14 cellular contexts compared by ENCODE assay signal in the genomic region with DNA sequence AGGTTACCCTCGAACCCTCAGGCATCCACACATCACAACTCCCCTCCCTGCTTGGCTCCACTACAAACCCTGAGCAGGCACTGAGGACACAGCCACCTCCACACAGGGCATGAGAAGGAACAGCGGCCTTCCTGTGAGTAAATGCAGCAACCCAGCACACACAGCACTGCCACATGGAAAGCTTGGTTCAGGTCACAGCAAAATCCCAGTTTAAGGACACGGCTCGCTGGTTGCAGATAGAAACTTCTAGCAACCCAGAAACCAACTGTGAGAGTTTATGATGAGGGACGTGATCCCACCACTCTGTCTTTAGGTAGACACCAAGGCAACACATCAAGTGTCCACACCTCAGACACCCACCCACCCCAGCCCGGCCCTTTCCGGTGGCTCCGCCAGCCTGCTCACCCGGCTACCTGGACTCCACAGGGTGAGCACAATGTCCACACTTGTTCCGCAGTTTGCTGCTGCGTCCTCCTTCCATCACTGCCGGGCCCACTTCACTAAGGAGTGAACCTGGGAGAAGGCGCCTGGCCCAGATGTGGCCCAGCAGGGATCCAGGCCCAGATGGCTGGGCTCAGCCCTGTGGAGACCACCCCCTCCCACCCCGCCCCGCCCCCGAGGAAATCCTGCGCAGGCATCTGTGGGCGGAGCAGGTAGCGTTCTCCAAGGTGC. TPM values are rescaled to one million over a fixed set of nuclear protein-coding genes. Genes with fewer than 3 reads are reported as not detected.
DNase-seq lines count a peak whose midpoint lies in the region; ATAC-seq, FAIRE-seq and TF ChIP-seq lines count a peak whose summit lies in the region.
"Had no signal": no experiment of that assay in that cellular context is flagged by ENCODE, and none has a peak within 500 bp of the region (broad histone marks: within the 10 kb centered on the region; RNA-seq: fewer than 3 reads in every experiment).

No MANE protein-coding gene starts in this region.

- no peaks in the 10 kb centered on the region for H3K4me1 Mint-ChIP-seq in activated naive CD8-positive, alpha-beta T cell treated with anti-CD3 and anti-CD28 coated beads for 36 hours
- H3K4me1 Mint-ChIP-seq in activated naive CD8-positive, alpha-beta T cell treated with anti-CD3 and anti-CD28 coated beads, Interleukin-2, amount 50 U/mL, for 24 hours = peaks cover 6% of the 10 kb centered on the region
- peaks cover 10% of the 10 kb centered on the region for H3K4me1 Mint-ChIP-seq in stimulated activated effector memory CD8-positive, alpha-beta T cell treated with anti-CD3 and anti-CD28 coated beads, Interleukin-12 subunit alpha, Interleukin-12 subunit beta, amount 100 ng/mL, for 72 hours

- in situ Hi-C loops in HAP-1 (cut with MboI; ENCODE audit: low sequenced_read_pairs) = no loop called here

- H3K4me1 ChIP-seq in HAP-1 = no peaks in the 10 kb centered on the region; the same call in 1 of the 2 replicates

- H3K4me3 ChIP-seq in bronchial epithelial cell (ENCODE audit: low read depth, low read length) = no peak overlapping the region
- H3K4me3 ChIP-seq in HAP-1 = no peak overlapping the region
- H3K4me3 ChIP-seq: BLaER1 had no signal

- DNase-seq in activated naive CD8-positive, alpha-beta T cell treated with anti-CD3 and anti-CD28 coated beads for 36 hours = no peak
- no peak for DNase-seq in activated naive CD8-positive, alpha-beta T cell treated with anti-CD3 and anti-CD28 coated beads, Interleukin-2, amount 50 U/mL, for 24 hours
- DNase-seq in bronchial epithelial cell (ENCODE audit: low read depth) = no peak
- no peak for DNase-seq in stimulated activated effector memory CD8-positive, alpha-beta T cell treated with anti-CD3 and anti-CD28 coated beads, Interleukin-12 subunit alpha, Interleukin-12 subunit beta, amount 100 ng/mL, for 72 hours (ENCODE audit: low spot score in 2 of 2)
- DNase-seq in GM19240 (ENCODE audit: insufficient read length, low spot score) = no peak
- no peak for DNase-seq in HAP-1 (ENCODE audit: low spot score in 2 of 2)
- DNase-seq: DMS 273 treated with DMSO at 0.1 percent for 48 hours, H9, NCI-H1417, NCI-H1930, NCI-H2171 treated with DMSO at 0.1 percent for 48 hours, NCI-H510A had no signal

- H3K36me3 Mint-ChIP-seq in activated naive CD8-positive, alpha-beta T cell treated with anti-CD3 and anti-CD28 coated beads for 36 hours = peaks cover 7% of the 10 kb centered on the region
- peaks cover 30% of the 10 kb centered on the region for H3K36me3 Mint-ChIP-seq in activated naive CD8-positive, alpha-beta T cell treated with anti-CD3 and anti-CD28 coated beads, Interleukin-2, amount 50 U/mL, for 24 hours (ENCODE audit: low read depth)
- peaks cover 72% of the 10 kb centered on the region for H3K36me3 Mint-ChIP-seq in stimulated activated effector memory CD8-positive, alpha-beta T cell treated with anti-CD3 and anti-CD28 coated beads, Interleukin-12 subunit alpha, Interleukin-12 subunit beta, amount 100 ng/mL, for 72 hours
- H3K36me3 Mint-ChIP-seq: IgD-negative memory B cell had no signal

- ATAC-seq in activated naive CD8-positive, alpha-beta T cell treated with anti-CD3 and anti-CD28 coated beads, Interleukin-2, amount 50 U/mL, for 24 hours = no peak
- ATAC-seq in stimulated activated effector memory CD8-positive, alpha-beta T cell treated with anti-CD3 and anti-CD28 coated beads, Interleukin-12 subunit alpha, Interleukin-12 subunit beta, amount 100 ng/mL, for 72 hours = peak; percentile 6

- peak overlapping the region; percentile 48 for H3K27ac Mint-ChIP-seq in activated naive CD8-positive, alpha-beta T cell treated with anti-CD3 and anti-CD28 coated beads for 36 hours
- H3K27ac Mint-ChIP-seq in activated naive CD8-positive, alpha-beta T cell treated with anti-CD3 and anti-CD28 coated beads, Interleukin-2, amount 50 U/mL, for 24 hours = no peak overlapping the region
- H3K27ac Mint-ChIP-seq in stimulated activated effector memory CD8-positive, alpha-beta T cell treated with anti-CD3 and anti-CD28 coated beads, Interleukin-12 subunit alpha, Interleukin-12 subunit beta, amount 100 ng/mL, for 72 hours = no peak overlapping the region

- H3K27me3 Mint-ChIP-seq in activated naive CD8-positive, alpha-beta T cell treated with anti-CD3 and anti-CD28 coated beads for 36 hours = no peaks in the 10 kb centered on the region
- no peaks in the 10 kb centered on the region for H3K27me3 Mint-ChIP-seq in activated naive CD8-positive, alpha-beta T cell treated with anti-CD3 and anti-CD28 coated beads, Interleukin-2, amount 50 U/mL, for 24 hours
- H3K27me3 Mint-ChIP-seq: IgD-negative memory B cell had no signal

- FAIRE-seq in bronchial epithelial cell (lab: Jason Lieb, UNC) = peak; percentile 80

- peaks cover 18% of the 10 kb centered on the region for H3K36me3 ChIP-seq in bronchial epithelial cell (ENCODE audit: control insufficient read depth, insufficient read depth, low read length)
- peaks cover 57% of the 10 kb centered on the region for H3K36me3 ChIP-seq in HAP-1 (replicated peaks)

- H3K4me3 Mint-ChIP-seq in activated naive CD8-positive, alpha-beta T cell treated with anti-CD3 and anti-CD28 coated beads for 36 hours = no peak overlapping the region
- no peak overlapping the region for H3K4me3 Mint-ChIP-seq in activated naive CD8-positive, alpha-beta T cell treated with anti-CD3 and anti-CD28 coated beads, Interleukin-2, amount 50 U/mL, for 24 hours
- no peak overlapping the region for H3K4me3 Mint-ChIP-seq in stimulated activated effector memory CD8-positive, alpha-beta T cell treated with anti-CD3 and anti-CD28 coated beads, Interleukin-12 subunit alpha, Interleukin-12 subunit beta, amount 100 ng/mL, for 72 hours
- H3K4me3 Mint-ChIP-seq: H9, IgD-negative memory B cell had no signal

- H3K9me3 Mint-ChIP-seq in activated naive CD8-positive, alpha-beta T cell treated with anti-CD3 and anti-CD28 coated beads for 36 hours = no peaks in the 10 kb centered on the region
- H3K9me3 Mint-ChIP-seq in activated naive CD8-positive, alpha-beta T cell treated with anti-CD3 and anti-CD28 coated beads, Interleukin-2, amount 50 U/mL, for 24 hours = no peaks in the 10 kb centered on the region
- no peaks in the 10 kb centered on the region for H3K9me3 Mint-ChIP-seq in stimulated activated effector memory CD8-positive, alpha-beta T cell treated with anti-CD3 and anti-CD28 coated beads, Interleukin-12 subunit alpha, Interleukin-12 subunit beta, amount 100 ng/mL, for 72 hours
- H3K9me3 Mint-ChIP-seq: H9, IgD-negative memory B cell had no signal

- H3K27me3 ChIP-seq in bronchial epithelial cell (ENCODE audit: control insufficient read depth, insufficient read depth, low read length) = no peaks in the 10 kb centered on the region
- no peaks in the 10 kb centered on the region for H3K27me3 ChIP-seq in HAP-1 (ENCODE audit: low read depth)
- H3K27me3 ChIP-seq: BLaER1 had no signal

- no peaks in the 10 kb centered on the region for H3K9me3 ChIP-seq in HAP-1
- H3K9me3 ChIP-seq: BLaER1 had no signal

- TF ChIP-seq CTCF in bronchial epithelial cell (IDR thresholded peaks at IDR 0.05; ENCODE audit: insufficient read depth, low read length, severe bottlenecking) = no peak

RNA-seq across cellular contexts. Expression of a gene that starts 13.2 kb away (rescaled TPM):
- total RNA-seq in activated naive CD8-positive, alpha-beta T cell treated with anti-CD3 and anti-CD28 coated beads for 36 hours = 10 to 100 TPM; 89.7 to 89.8 TPM
- total RNA-seq in bronchial epithelial cell = 35.5 and 50.8 TPM in 2 replicates

RNA-seq across cellular contexts. Expression of a gene that starts 22.1 kb away (rescaled TPM):
- 1 to 10 TPM; 1.5 to 1.9 TPM for total RNA-seq in activated naive CD8-positive, alpha-beta T cell treated with anti-CD3 and anti-CD28 coated beads for 36 hours
- total RNA-seq in bronchial epithelial cell = 8.4 and 14.1 TPM in 2 replicates

RNA-seq across cellular contexts. Expression of a gene that starts 29.6 kb away (rescaled TPM):
- total RNA-seq in activated naive CD8-positive, alpha-beta T cell treated with anti-CD3 and anti-CD28 coated beads for 36 hours = under 1 TPM in 1 of 2 experiments, not detected in 1; 0.02 TPM
- total RNA-seq in bronchial epithelial cell = 367 and 620 TPM in 2 replicates

RNA-seq across cellular contexts. Expression of a gene that starts 57.5 kb away (rescaled TPM):
- 10 to 100 TPM; 23.9 to 24.1 TPM for total RNA-seq in activated naive CD8-positive, alpha-beta T cell treated with anti-CD3 and anti-CD28 coated beads for 36 hours
- 0.13 TPM in 1 of 2 replicates, not detected in the other for total RNA-seq in bronchial epithelial cell

Comparison
In these comparisons a context has a peak if more than half of its experiments do, and no peak if none do; other contexts are left out.
1. RNA of a gene that starts 29.6 kb away (total RNA-seq): 367 to 620 TPM in bronchial epithelial cell; 0.02 TPM in activated naive CD8-positive, alpha-beta T cell treated with anti-CD3 and anti-CD28 coated beads for 36 hours; every median in the first group is over 100 times any median in the second.